Comparison of ENCODE assay signal across 32 cellular contexts in genomic region chr5:153403470-153403869, GRCh38.
DNase-seq lines count a peak whose midpoint lies in the region; ATAC-seq, FAIRE-seq and TF ChIP-seq lines count a peak whose summit lies in the region.
"Had no signal": no experiment of that assay in that cellular context is flagged by ENCODE, and none has a peak within 500 bp of the region (broad histone marks: within the 10 kb centered on the region; RNA-seq: fewer than 3 reads in every experiment).

No MANE protein-coding gene starts in this region.

- no peaks in the 10 kb centered on the region for H3K27me3 ChIP-seq in GM12878 (replicated peaks in 1 of 2; ENCODE audit: control insufficient read depth in 2 of 2, insufficient read depth in 2 of 2, low read length in 1 of 2)
- H3K27me3 ChIP-seq in K562 (ENCODE audit: control insufficient read depth in 2 of 2, insufficient read depth in 2 of 2, low read length in 2 of 2): no peaks in the 10 kb centered on the region
- H3K27me3 ChIP-seq in spleen (replicated peaks in 1 of 7): no peaks in the 10 kb centered on the region
- H3K27me3 ChIP-seq: BE2C; BLaER1; BLaER1 treated with 17β-estradiol and CSF1 and Interleukin-3, amounts not matched to agents 10 nM and 100 nM had no signal

- H3K9ac ChIP-seq in GM12878 (ENCODE audit: control insufficient read depth, insufficient read depth, low read length) (no peak overlapping the region), K562 (ENCODE audit: insufficient read depth in 1 of 2, low read depth in 2 of 2, low read length in 2 of 2) (no peak overlapping the region)
- H3K9ac ChIP-seq: BLaER1; BLaER1 treated with 17β-estradiol and CSF1 and Interleukin-3, amounts not matched to agents 10 nM and 100 nM had no signal

- H3K9me3 ChIP-seq in GM12878 (replicated peaks; ENCODE audit: control insufficient read depth, insufficient read depth, low read length) (no peaks in the 10 kb centered on the region), K562 (replicated peaks; ENCODE audit: control insufficient read depth, insufficient read depth, low read depth, low read length) (0 out of 2 replicates have a peak, but pooled peaks cover 2% of the 10 kb centered on the region), spleen (no peaks in the 10 kb centered on the region)
- H3K9me3 ChIP-seq: A549; BE2C; BLaER1; BLaER1 treated with 17β-estradiol and CSF1 and Interleukin-3, amounts not matched to agents 10 nM and 100 nM; Caco-2 had no signal

- H3K27ac ChIP-seq in GM12878 (ENCODE audit: control insufficient read depth, insufficient read depth) (no peak overlapping the region), K562 (ENCODE audit: extremely low read depth, low read depth, low read length) (no peak overlapping the region), spleen (no peak overlapping the region)
- H3K27ac ChIP-seq: 22Rv1; A549; BLaER1; BLaER1 treated with 17β-estradiol and CSF1 and Interleukin-3, amounts not matched to agents 10 nM and 100 nM; C4-2B had no signal

- no peaks in the 10 kb centered on the region for H3K79me2 ChIP-seq in GM12878 (ENCODE audit: control insufficient read depth, insufficient read depth, low read length)
- no peaks in the 10 kb centered on the region for H3K79me2 ChIP-seq in K562 (ENCODE audit: control insufficient read depth, insufficient read depth, low read length)

- DNase-seq in GM12878 (ENCODE audit: low read depth, low spot score) (no peak), K562 (ENCODE audit: extremely low read depth in 1 of 4, low spot score in 3 of 4) (no peak), spleen (no peak), glutamatergic neuron (no peak)
- DNase-seq: 8988T; ACHN; AML-193; BE2C; C1 segment of cervical spinal cord; Caco-2; Calu3; CD4-positive, alpha-beta memory T cell; CD4-positive, alpha-beta T cell; CD4-positive, CD25-positive, alpha-beta regulatory T cell; CD8-positive, alpha-beta memory T cell; CD8-positive, alpha-beta T cell; COR-L47; DMS 273 treated with DMSO at 0.1 percent for 48 hours; DMS153; DMS53; DMS79; DMS79 treated with DMSO at 0.1 percent for 48 hours; DND-41; EL had no signal

- intact Hi-C loops in GM12878 (cut with micrococcal nuclease; ENCODE audit: unreplicated experiment) (no loop called here), K562 (cut with micrococcal nuclease) (no loop called here), spleen (cut with DNase I; ENCODE audit: low total_unique reads) (no loop called here)

- no peak for TF ChIP-seq POLR2A in GM12878 (IDR thresholded peaks at IDR 0.05; ENCODE audit: low read depth, low read length)
- no peak for TF ChIP-seq POLR2A in K562 (conservative IDR thresholded peaks at IDR 0.05)
- no peak for TF ChIP-seq POLR2A in spleen (IDR thresholded peaks at IDR 0.05)

- CTCF ChIA-PET in GM12878 (lab: Yijun Ruan, JAX) (no interaction called here), K562 (lab: Yijun Ruan, JAX; ENCODE audit: low intra/inter-chr PET ratio) (no interaction called here)

- H3K4me2 ChIP-seq in GM12878 (ENCODE audit: control insufficient read depth, insufficient read depth) (no peak overlapping the region), K562 (ENCODE audit: insufficient read depth, low read length) (no peak overlapping the region)
- H3K4me2 ChIP-seq: A549; BLaER1; BLaER1 treated with 17β-estradiol and CSF1 and Interleukin-3, amounts not matched to agents 10 nM and 100 nM had no signal

- no peak overlapping the region for H3K4me3 ChIP-seq in GM12878
- H3K4me3 ChIP-seq in K562: no peak overlapping the region
- no peak overlapping the region for H3K4me3 ChIP-seq in spleen
- H3K4me3 ChIP-seq: A549; BLaER1; BLaER1 treated with 17β-estradiol and CSF1 and Interleukin-3, amounts not matched to agents 10 nM and 100 nM had no signal

- H3K36me3 ChIP-seq in GM12878 (ENCODE audit: control insufficient read depth in 2 of 2, insufficient read depth in 2 of 2, low read length in 1 of 2): no peaks in the 10 kb centered on the region
- no peaks in the 10 kb centered on the region for H3K36me3 ChIP-seq in K562 (ENCODE audit: control insufficient read depth, insufficient read depth, low read length)
- H3K36me3 ChIP-seq in spleen: no peaks in the 10 kb centered on the region
- H3K36me3 ChIP-seq: BE2C; BLaER1; BLaER1 treated with 17β-estradiol and CSF1 and Interleukin-3, amounts not matched to agents 10 nM and 100 nM had no signal

- no peaks in the 10 kb centered on the region for H4K20me1 ChIP-seq in GM12878 (ENCODE audit: control insufficient read depth, insufficient read depth)
- H4K20me1 ChIP-seq in K562 (replicated peaks; ENCODE audit: control insufficient read depth, insufficient read depth, low read length): no peaks in the 10 kb centered on the region
- H4K20me1 ChIP-seq: BLaER1; BLaER1 treated with 17β-estradiol and CSF1 and Interleukin-3, amounts not matched to agents 10 nM and 100 nM had no signal

- BruUV-seq in GM12878 (replicated peaks; lab: Mats Ljungman, UMichigan): no TSS peak
- BruUV-seq in K562 (replicated peaks; lab: Mats Ljungman, UMichigan): no TSS peak

- peaks cover 3% of the 10 kb centered on the region for H3K9me3 Mint-ChIP-seq in glutamatergic neuron (ENCODE audit: unreplicated experiment)
- H3K9me3 Mint-ChIP-seq: CD4-positive, alpha-beta T cell; CD8-positive, alpha-beta memory T cell; CD8-positive, alpha-beta T cell had no signal

- no peaks in the 10 kb centered on the region for H3K9me1 ChIP-seq in K562 (ENCODE audit: control insufficient read depth, insufficient read depth, low read length)

- TF ChIP-seq EP300 in GM12878 (IDR thresholded peaks at IDR 0.05; ENCODE audit: borderline replicate concordance in 1 of 2, control insufficient read depth in 1 of 2, low read depth in 2 of 2, low read length in 2 of 2) (no peak), K562 (IDR thresholded peaks at IDR 0.05; ENCODE audit: low read length) (no peak)

- RAD21 ChIA-PET in GM12878 (lab: Charles Lee; ENCODE audit: unreplicated experiment): no interaction called here

- TF ChIP-seq CTCF in GM12878 (IDR thresholded peaks at IDR 0.05 in 2 of 3, conservative IDR thresholded peaks at IDR 0.05 in 1 of 3; ENCODE audit: control insufficient read depth in 2 of 3, extremely low read depth in 1 of 3, insufficient read depth in 1 of 3, low read depth in 3 of 3, low read length in 3 of 3): no peak
- TF ChIP-seq CTCF in K562 (IDR thresholded peaks at IDR 0.05 in 2 of 3, conservative IDR thresholded peaks at IDR 0.05 in 1 of 3; ENCODE audit: insufficient read depth in 2 of 3, low read depth in 1 of 3, low read length in 3 of 3): no peak
- TF ChIP-seq CTCF in spleen (IDR thresholded peaks at IDR 0.05 in 8 of 11, conservative IDR thresholded peaks at IDR 0.05 in 3 of 11): no peak
- TF ChIP-seq CTCF in glutamatergic neuron (IDR thresholded peaks at IDR 0.05; ENCODE audit: partially characterized antibody, unreplicated experiment): no peak

- no peaks in the 10 kb centered on the region for H3K27me3 Mint-ChIP-seq in glutamatergic neuron (ENCODE audit: unreplicated experiment)
- H3K27me3 Mint-ChIP-seq: B cell; CD4-positive, alpha-beta memory T cell; CD4-positive, alpha-beta T cell; CD4-positive, CD25-positive, alpha-beta regulatory T cell had no signal

- H3K27ac Mint-ChIP-seq in glutamatergic neuron (ENCODE audit: unreplicated experiment): no peak overlapping the region
- H3K27ac Mint-ChIP-seq: B cell; CD14-positive monocyte; CD4-positive, alpha-beta memory T cell; CD4-positive, alpha-beta T cell; CD4-positive, CD25-positive, alpha-beta regulatory T cell; CD8-positive, alpha-beta memory T cell; CD8-positive, alpha-beta T cell had no signal

- H3K4me1 ChIP-seq in GM12878 (ENCODE audit: control insufficient read depth, insufficient read depth, low read length) (no peaks in the 10 kb centered on the region), K562 (replicated peaks in 1 of 2; ENCODE audit: control insufficient read depth in 2 of 2, insufficient read depth in 2 of 2, low read length in 2 of 2) (no peaks in the 10 kb centered on the region), spleen (no peaks in the 10 kb centered on the region)
- H3K4me1 ChIP-seq: A549; BE2C; BLaER1; BLaER1 treated with 17β-estradiol and CSF1 and Interleukin-3, amounts not matched to agents 10 nM and 100 nM had no signal

- FAIRE-seq in GM12878 (lab: Jason Lieb, UNC) (no peak), K562 (lab: Jason Lieb, UNC) (no peak)
- FAIRE-seq: A549, D721Med had no signal

- H3K36me3 Mint-ChIP-seq in glutamatergic neuron (ENCODE audit: unreplicated experiment): no peaks in the 10 kb centered on the region
- H3K36me3 Mint-ChIP-seq: CD14-positive monocyte; CD4-positive, alpha-beta memory T cell; CD4-positive, CD25-positive, alpha-beta regulatory T cell; CD8-positive, alpha-beta memory T cell; CD8-positive, alpha-beta T cell had no signal

- no peak for ATAC-seq in GM12878
- no peak for ATAC-seq in K562
- ATAC-seq: A549; CD8-positive, alpha-beta T cell had no signal

- POLR2A ChIA-PET in GM12878 (lab: Charles Lee): no interaction called here
- POLR2A ChIA-PET in K562 (lab: Yijun Ruan, JAX): no interaction called here

- no peak overlapping the region for H3K4me3 Mint-ChIP-seq in glutamatergic neuron (ENCODE audit: unreplicated experiment)
- H3K4me3 Mint-ChIP-seq: B cell; CD14-positive monocyte; CD4-positive, alpha-beta memory T cell; CD4-positive, alpha-beta T cell; CD4-positive, CD25-positive, alpha-beta regulatory T cell; CD8-positive, alpha-beta memory T cell; CD8-positive, alpha-beta T cell had no signal

- in situ Hi-C loops in GM12878 (cut with MboI) (no loop called here), K562 (cut with MboI) (no loop called here)

- H2AFZ ChIP-seq in GM12878 (ENCODE audit: control insufficient read depth, low read depth, low read length) (no peak overlapping the region), K562 (ENCODE audit: low read depth, low read length) (no peak overlapping the region)

- SMC1A ChIA-PET in GM12878 (lab: Charles Lee; ENCODE audit: uncharacterized antibody, unreplicated experiment): interaction anchor here (0.6 kb wide), 1 partner anchor 8 kb away, joined by 3 read pairs; no protein-coding TSS in a partner anchor

- TF ChIP-seq RAD21 in GM12878 (IDR thresholded peaks at IDR 0.05; ENCODE audit: insufficient read depth, low read depth, low read length) (no peak), K562 (CRISPR knock-in tag; conservative IDR thresholded peaks at IDR 0.05 in 1 of 2, IDR thresholded peaks at IDR 0.05 in 1 of 2) (no peak)

- H3K4me1 Mint-ChIP-seq in glutamatergic neuron (ENCODE audit: low read depth, unreplicated experiment): peaks cover 20% of the 10 kb centered on the region
- H3K4me1 Mint-ChIP-seq: B cell; CD14-positive monocyte; CD4-positive, alpha-beta memory T cell; CD4-positive, CD25-positive, alpha-beta regulatory T cell; CD8-positive, alpha-beta memory T cell had no signal
